In genomic region chr6:95145457-95145856, GRCh38 we compare ENCODE assay signal across 1 cellular context.
TF ChIP-seq lines count a peak whose summit lies in the region.

No MANE protein-coding gene starts in this region.

TF ChIP-seq in liver, 16 proteins besides CTCF, POLR2A, EP300 and RAD21 (continued from another document):
- TF ChIP-seq ZBTB33 (IDR thresholded peaks at IDR 0.05) (no peak), HNF4G (IDR thresholded peaks at IDR 0.05) (peak; percentile 48), YY1 (IDR thresholded peaks at IDR 0.05) (peak; percentile 36), SP1 (IDR thresholded peaks at IDR 0.05) (peak; percentile 81)
